In genomic region chr6:53440331-53440730, GRCh38 we compare ENCODE assay signal across 2 cellular contexts.
TF ChIP-seq lines count a peak whose summit lies in the region.

No MANE protein-coding gene starts in this region.

TF ChIP-seq in GM12878, 131 proteins besides CTCF, POLR2A, EP300 and RAD21 (continued from another document):
- TF ChIP-seq PRDM15 (CRISPR knock-in tag; IDR thresholded peaks at IDR 0.05) (no peak), YY1 (IDR thresholded peaks at IDR 0.05; ENCODE audit: low read depth, low read length) (no peak), EED (IDR thresholded peaks at IDR 0.05; ENCODE audit: low read depth) (peak; percentile 58), NFYA (IDR thresholded peaks at IDR 0.05; ENCODE audit: borderline replicate concordance, low read depth, low read length) (no peak), NR2C2 (IDR thresholded peaks at IDR 0.05; ENCODE audit: borderline replicate concordance, control insufficient read depth, insufficient read length, low read depth) (no peak)

TF ChIP-seq in HEK293T, 16 proteins besides CTCF, POLR2A, EP300 and RAD21 (continued from another document):
- TF ChIP-seq BHLHE40 (IDR thresholded peaks at IDR 0.05; ENCODE audit: borderline replicate concordance): no peak
- no peak for TF ChIP-seq ARNT (IDR thresholded peaks at IDR 0.05)
- no peak for TF ChIP-seq FOXK2 (IDR thresholded peaks at IDR 0.05)
- no peak for TF ChIP-seq LEF1 (IDR thresholded peaks at IDR 0.05; ENCODE audit: borderline replicate concordance)
- no peak for TF ChIP-seq ELF4 (IDR thresholded peaks at IDR 0.05)
- TF ChIP-seq NFRKB (IDR thresholded peaks at IDR 0.05): no peak
- no peak for TF ChIP-seq TARDBP (IDR thresholded peaks at IDR 0.05)
- no peak for TF ChIP-seq CTBP1 (IDR thresholded peaks at IDR 0.05; ENCODE audit: borderline replicate concordance)
TF ChIP-seq in HEK293T: peak in this region for 0.
